Comparison of ENCODE assay signal across 26 cellular contexts in the genomic region with DNA sequence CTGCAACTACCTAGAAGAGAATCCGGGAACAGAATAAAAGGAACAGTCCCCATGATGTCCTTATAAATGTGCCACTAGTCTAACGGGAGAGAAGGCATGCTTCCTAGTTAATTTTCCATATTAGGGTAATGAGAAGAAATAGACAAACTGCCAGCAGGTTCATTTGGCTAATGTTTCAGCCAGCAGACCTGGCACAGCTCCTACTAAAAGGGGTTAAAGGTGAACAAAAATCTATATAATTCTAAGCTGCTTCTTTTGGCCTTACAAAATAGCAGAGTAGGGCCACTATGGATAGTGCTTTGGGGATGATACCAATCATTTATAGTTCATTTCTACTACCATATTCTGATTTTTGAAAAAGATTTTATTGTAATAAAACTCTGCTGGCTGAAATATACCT.
"Had no signal": no experiment of that assay in that cellular context is flagged by ENCODE, and none has a peak within 500 bp of the region (broad histone marks: within the 10 kb centered on the region; RNA-seq: fewer than 3 reads in every experiment).

No MANE protein-coding gene starts in this region.

- H3K9me3 ChIP-seq: left ventricle myocardium inferior, neutrophil, ovary, right atrium auricular region, right lobe of liver, tibial nerve, uterus had no signal

- H3K27ac ChIP-seq: left ventricle myocardium inferior, neural progenitor cell, neutrophil, ovary, right atrium auricular region, right lobe of liver, tibial nerve, uterus had no signal

- H3K36me3 ChIP-seq: left ventricle myocardium inferior, neural progenitor cell, neutrophil, ovary, right atrium auricular region, right lobe of liver, tibial nerve, uterus had no signal

- H3K4me3 ChIP-seq: left ventricle myocardium inferior, lung, neural progenitor cell, ovary, right atrium auricular region, right lobe of liver, smooth muscle cell, tibial nerve, uterus had no signal

- ATAC-seq: left colon; natural killer cell; stimulated activated memory B cell treated with anti-CD40 and anti-IgM and Interleukin-4, amounts not matched to agents 10 μg/mL and 1 μg/mL and 100 μg/mL, for 72 hours; stimulated activated naive CD8-positive, alpha-beta T cell treated with anti-CD3 and anti-CD28 coated beads, Interleukin-15, amount 100 ng/mL, for 72 hours had no signal

- DNase-seq: hypothalamus; immature natural killer cell; kidney; left colon; left ventricle myocardium inferior; mesendoderm; naive B cell; natural killer cell; nephron progenitor cell; ovary; right lobe of liver; stimulated activated CD4-positive, alpha-beta T cell treated with anti-CD3 and anti-CD28 coated beads, Interleukin-1b, Interleukin-23, amount 100 ng/mL, for 48 hours; stimulated activated CD4-positive, alpha-beta T cell treated with anti-CD3 and anti-CD28 coated beads, Interleukin-2, amount 100 ng/mL, for 48 hours; stimulated activated CD4-positive, alpha-beta T cell treated with anti-CD3 and anti-CD28 coated beads, Interleukin-4, amount 100 ng/mL, for 4 hours; stimulated activated CD8-positive, alpha-beta memory T cell treated with anti-CD3 and anti-CD28 coated beads, Interleukin-4, amount 100 ng/mL, for 48 hours; stimulated activated naive CD4-positive, alpha-beta T cell treated with Interleukin-2 at 50 U/mL for 16 hours; stimulated activated naive CD8-positive, alpha-beta T cell treated with anti-CD3 and anti-CD28 coated beads, Interleukin-15, amount 100 ng/mL, for 72 hours; substantia nigra; uterus had no signal

- H3K27me3 ChIP-seq: neural progenitor cell, neutrophil, ovary, right atrium auricular region, right lobe of liver, tibial nerve, uterus had no signal

- H3K4me1 ChIP-seq: left ventricle myocardium inferior, neural progenitor cell, right atrium auricular region, right lobe of liver, tibial nerve, uterus had no signal
